8 cellular contexts compared by ENCODE assay signal in the genomic region with DNA sequence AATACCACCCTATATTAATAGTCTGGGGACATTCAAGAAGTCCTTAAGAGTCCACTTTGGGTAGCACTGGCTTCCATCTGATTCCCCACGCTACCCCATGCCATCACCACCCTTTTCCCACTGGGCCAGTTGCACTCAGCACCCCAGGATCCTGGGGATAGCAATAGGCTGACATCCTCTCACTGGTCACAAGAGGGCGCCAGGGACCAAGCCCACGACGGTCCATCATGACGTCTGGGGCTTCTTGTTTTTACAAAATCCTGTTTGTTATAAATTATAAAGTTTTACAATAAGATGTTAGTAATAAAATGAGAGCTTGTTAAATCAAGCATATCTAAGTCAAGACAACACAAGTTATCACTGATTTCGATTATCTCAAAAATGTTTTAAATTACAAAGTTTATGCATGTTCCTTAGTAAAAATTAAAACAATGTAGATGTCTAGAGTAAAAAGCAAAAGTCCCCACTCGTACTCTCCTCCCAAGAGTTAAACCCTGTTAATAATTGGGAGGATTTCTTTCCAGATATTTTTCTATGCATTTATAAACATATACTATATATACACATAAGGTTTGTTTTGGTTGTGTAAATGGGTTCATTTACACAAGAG. TPM values are rescaled to one million over a fixed set of nuclear protein-coding genes. Genes with fewer than 3 reads are reported as not detected.
DNase-seq lines count a peak whose midpoint lies in the region; ATAC-seq and TF ChIP-seq lines count a peak whose summit lies in the region.

No MANE protein-coding gene starts in this region.

- no peaks in the 10 kb centered on the region for H3K27me3 ChIP-seq in CD4-positive, CD25-positive, alpha-beta regulatory T cell (ENCODE audit: control insufficient read depth, insufficient read depth, low read length)
- H3K27me3 ChIP-seq in PC-9 (ENCODE audit: insufficient read depth, low read depth) (no peaks in the 10 kb centered on the region), parathyroid adenoma (ENCODE audit: control insufficient read depth, insufficient read depth, low read length) (no peaks in the 10 kb centered on the region)

- ATAC-seq in CD4-positive, CD25-positive, alpha-beta regulatory T cell (ENCODE audit: low read depth in 2 of 2): peak; percentile 83 to 84
- peak; percentile 87 for ATAC-seq in GM19395 (IDR thresholded peaks at IDR 0.05; ENCODE audit: unreplicated experiment)
- ATAC-seq in activated T-cell treated with anti-CD3 and anti-CD28 coated beads, Interleukin-2, amount 50 U/mL, for 4 hours: peak; percentile 89 to 90

- no peaks in the 10 kb centered on the region for H3K36me3 Mint-ChIP-seq in CD4-positive, CD25-positive, alpha-beta regulatory T cell
- H3K36me3 Mint-ChIP-seq in activated T-cell treated with anti-CD3 and anti-CD28 coated beads, Interleukin-2, amount 50 U/mL, for 4 hours (ENCODE audit: insufficient read depth): no peaks in the 10 kb centered on the region

- H3K4me2 ChIP-seq in PC-9 (peak overlapping the region; percentile 27), parathyroid adenoma (ENCODE audit: low read length) (no peak overlapping the region)

- peak; percentile 21 to 73 (median 47) for DNase-seq in CD4-positive, CD25-positive, alpha-beta regulatory T cell
- DNase-seq in HT1080 (ENCODE audit: low read depth): peak; percentile 47
- peak; percentile 61 to 62 for DNase-seq in PC-9
- DNase-seq in activated T-cell treated with anti-CD3 and anti-CD28 coated beads, Interleukin-2, amount 50 U/mL, for 4 hours: peak; percentile 45
- DNase-seq in fibroblast of the aortic adventitia (ENCODE audit: low read depth): peak; percentile 67
- DNase-seq in retina: no peak

- H3K27ac ChIP-seq in CD4-positive, CD25-positive, alpha-beta regulatory T cell (ENCODE audit: insufficient read depth, low read length, poor library complexity, severe bottlenecking): no peak overlapping the region
- no peak overlapping the region for H3K27ac ChIP-seq in PC-9
- H3K27ac ChIP-seq in parathyroid adenoma: no peak overlapping the region

- no peaks in the 10 kb centered on the region for H3F3A ChIP-seq in PC-9 (ENCODE audit: insufficient read depth, low read depth)

- H3K9me3 Mint-ChIP-seq in CD4-positive, CD25-positive, alpha-beta regulatory T cell: peaks cover 0 to 2% (median 0%) of the 10 kb centered on the region in 7 donors
- no peaks in the 10 kb centered on the region for H3K9me3 Mint-ChIP-seq in activated T-cell treated with anti-CD3 and anti-CD28 coated beads, Interleukin-2, amount 50 U/mL, for 4 hours

- H2AFZ ChIP-seq in PC-9 (no peak overlapping the region), parathyroid adenoma (no peak overlapping the region)

- POLR2A ChIA-PET in PC-9 (lab: Charles Lee; ENCODE audit: unreplicated experiment): interaction anchor here (0.6 kb wide), 3 partner anchors 237 to 678 kb away, joined by 3 to 5 read pairs (median 3); no protein-coding TSS in a partner anchor

- no peak overlapping the region for H3K4me3 Mint-ChIP-seq in CD4-positive, CD25-positive, alpha-beta regulatory T cell
- H3K4me3 Mint-ChIP-seq in activated T-cell treated with anti-CD3 and anti-CD28 coated beads, Interleukin-2, amount 50 U/mL, for 4 hours: no peak overlapping the region

- H3K9me3 ChIP-seq in CD4-positive, CD25-positive, alpha-beta regulatory T cell (ENCODE audit: control insufficient read depth in 2 of 2, low read length in 2 of 2): no peaks in the 10 kb centered on the region
- no peaks in the 10 kb centered on the region for H3K9me3 ChIP-seq in PC-9 (ENCODE audit: insufficient read depth, low read depth)
- H3K9me3 ChIP-seq in parathyroid adenoma (ENCODE audit: control insufficient read depth, low read length): no peaks in the 10 kb centered on the region

- CTCF ChIA-PET in PC-9 (lab: Charles Lee): interaction anchor here (0.6 to 1.6 kb wide), 5 partner anchors 11 to 435 kb away, joined by 3 to 8 read pairs (median 4); no protein-coding TSS in a partner anchor

- no peak overlapping the region for H3K9ac ChIP-seq in parathyroid adenoma

- no peaks in the 10 kb centered on the region for H4K20me1 ChIP-seq in PC-9 (ENCODE audit: insufficient read depth)

- TF ChIP-seq CTCF in PC-9 (conservative IDR thresholded peaks at IDR 0.05) (peak; percentile 99), fibroblast of the aortic adventitia (IDR thresholded peaks at IDR 0.05; ENCODE audit: insufficient read depth, low read length) (peak; percentile 93), parathyroid adenoma (IDR thresholded peaks at IDR 0.05) (peak; percentile 62)

- no TSS peak for BruUV-seq in PC-9 (replicated peaks; lab: Mats Ljungman, UMichigan)

- peaks cover 5% of the 10 kb centered on the region for H3K27me3 Mint-ChIP-seq in CD4-positive, CD25-positive, alpha-beta regulatory T cell
- H3K27me3 Mint-ChIP-seq in activated T-cell treated with anti-CD3 and anti-CD28 coated beads, Interleukin-2, amount 50 U/mL, for 4 hours (ENCODE audit: low read depth): peaks cover 16% of the 10 kb centered on the region

- H3K4me3 ChIP-seq in CD4-positive, CD25-positive, alpha-beta regulatory T cell (ENCODE audit: low read depth, low read length): peak overlapping the region; percentile 11
- H3K4me3 ChIP-seq in PC-9 (no peak overlapping the region), fibroblast of the aortic adventitia (ENCODE audit: low read depth, low read length) (no peak overlapping the region), parathyroid adenoma (ENCODE audit: low read depth, low read length) (no peak overlapping the region)

- H3K4me1 ChIP-seq in CD4-positive, CD25-positive, alpha-beta regulatory T cell (ENCODE audit: control insufficient read depth, insufficient read depth, low read length, poor library complexity, severe bottlenecking): no peaks in the 10 kb centered on the region
- H3K4me1 ChIP-seq in PC-9 (replicated peaks; ENCODE audit: insufficient read depth) (no peaks in the 10 kb centered on the region), parathyroid adenoma (no peaks in the 10 kb centered on the region)

- H3K4me1 Mint-ChIP-seq in CD4-positive, CD25-positive, alpha-beta regulatory T cell: no peaks in the 10 kb centered on the region
- no peaks in the 10 kb centered on the region for H3K4me1 Mint-ChIP-seq in activated T-cell treated with anti-CD3 and anti-CD28 coated beads, Interleukin-2, amount 50 U/mL, for 4 hours (ENCODE audit: low read depth)

- H3K79me2 ChIP-seq in PC-9 (ENCODE audit: low read depth) (no peaks in the 10 kb centered on the region), parathyroid adenoma (no peaks in the 10 kb centered on the region)

- no peak overlapping the region for H3K27ac Mint-ChIP-seq in CD4-positive, CD25-positive, alpha-beta regulatory T cell

- intact Hi-C loops in PC-9 (cut with micrococcal nuclease; ENCODE audit: unreplicated experiment): loop anchor here (1.0 kb wide), 2 partner anchors 176 to 283 kb away; no protein-coding TSS in a partner anchor

- no peaks in the 10 kb centered on the region for H3K36me3 ChIP-seq in CD4-positive, CD25-positive, alpha-beta regulatory T cell (ENCODE audit: control insufficient read depth, insufficient read depth, low read length)
- no peaks in the 10 kb centered on the region for H3K36me3 ChIP-seq in PC-9 (ENCODE audit: low read depth)
- H3K36me3 ChIP-seq in parathyroid adenoma (ENCODE audit: control insufficient read depth, insufficient read depth, low read length): no peaks in the 10 kb centered on the region

- H3K9me2 ChIP-seq in PC-9 (ENCODE audit: insufficient read depth): no peaks in the 10 kb centered on the region

RNA-seq across cellular contexts. Expression of a gene that starts 15.4 kb away (rescaled TPM):
- total RNA-seq in CD4-positive, CD25-positive, alpha-beta regulatory T cell: not detected
- polyA plus RNA-seq in CD4-positive, CD25-positive, alpha-beta regulatory T cell: under 1 TPM in 1 of 4 donors, not detected in 3; 0.66 TPM
- total RNA-seq in HT1080 (2014; rRNA removed; shearing (Covaris generic)): 2.8 and 3.9 TPM in 2 replicates
- polyA plus RNA-seq in HT1080 (2015; cell fraction: cytosol; rRNA removed): 1.3 and 1.5 TPM in 2 replicates
- polyA plus RNA-seq in HT1080 (2015; cell fraction: nucleus; rRNA removed): 3.4 and 3.9 TPM in 2 replicates
- total RNA-seq in PC-9 (2021): 13.3 and 17.4 TPM in 2 replicates
- total RNA-seq in activated T-cell treated with anti-CD3 and anti-CD28 coated beads, Interleukin-2, amount 50 U/mL, for 4 hours: under 1 TPM; 0.26 to 0.94 (median 0.71) TPM
- 479 and 525 TPM in 2 replicates for total RNA-seq in fibroblast of the aortic adventitia (ENCODE audit: low replicate concordance)

RNA-seq across cellular contexts. Expression of a gene that starts 37.2 kb away (rescaled TPM):
- 34.3 TPM for total RNA-seq in CD4-positive, CD25-positive, alpha-beta regulatory T cell
- polyA plus RNA-seq in CD4-positive, CD25-positive, alpha-beta regulatory T cell: 10 to 100 TPM; 72.6 to 86.2 (median 80.6) TPM
- total RNA-seq in HT1080 (2014; rRNA removed; shearing (Covaris generic)): 105 and 129 TPM in 2 replicates
- polyA plus RNA-seq in HT1080 (2015; cell fraction: cytosol; rRNA removed): 88.6 TPM in 2 replicates
- polyA plus RNA-seq in HT1080 (2015; cell fraction: nucleus; rRNA removed): 33.2 and 39.0 TPM in 2 replicates
- total RNA-seq in PC-9 (2021): 105 and 133 TPM in 2 replicates
- 100 to 1,000 TPM in 2 of 3 donors, 10 to 100 TPM in 1; 96.5 to 121 (median 113) TPM for total RNA-seq in activated T-cell treated with anti-CD3 and anti-CD28 coated beads, Interleukin-2, amount 50 U/mL, for 4 hours
- 53.1 and 55.2 TPM in 2 replicates for total RNA-seq in fibroblast of the aortic adventitia (ENCODE audit: low replicate concordance)

Comparison
In these comparisons a context has a peak if more than half of its experiments do, and no peak if none do; other contexts are left out.
1. RNA of a gene that starts 15.4 kb away (total RNA-seq): 479 to 525 TPM in fibroblast of the aortic adventitia; 13.3 to 17.4 TPM in PC-9, 2.8 to 3.9 TPM in HT1080, 0.26 to 0.94 TPM in activated T-cell treated with anti-CD3 and anti-CD28 coated beads, Interleukin-2, amount 50 U/mL, for 4 hours and not detected in CD4-positive, CD25-positive, alpha-beta regulatory T cell (single experiment); every median in the first group is over 10 times any median in the second.
2. Peak in every context shown above with its lines, with median percentiles within 50 percentile points of each other: ATAC-seq and CTCF ChIP-seq.